25 cellular contexts compared by ENCODE assay signal in genomic region chr5:169430676-169431075, GRCh38.
A peak's percentile ranks its signal among the peaks of the same experiment; 100 is the strongest.
DNase-seq lines count a peak whose midpoint lies in the region; ATAC-seq and TF ChIP-seq lines count a peak whose summit lies in the region.
"Had no signal": no experiment of that assay in that cellular context is flagged by ENCODE, and none has a peak within 500 bp of the region (broad histone marks: within the 10 kb centered on the region; RNA-seq: fewer than 3 reads in every experiment).

No MANE protein-coding gene starts in this region.

- H3K9me3 ChIP-seq in GM23248 (ENCODE audit: low read depth) (no peaks in the 10 kb centered on the region), skeletal muscle satellite cell (replicated peaks; ENCODE audit: low read length) (no peaks in the 10 kb centered on the region), right lobe of liver (no peaks in the 10 kb centered on the region)
- H3K9me3 ChIP-seq: MG63, SJSA1 had no signal

- peaks cover 56% of the 10 kb centered on the region for H3K4me1 ChIP-seq in GM23248 (ENCODE audit: insufficient read depth)
- H3K4me1 ChIP-seq in skeletal muscle satellite cell (ENCODE audit: control insufficient read depth, insufficient read depth, low read length): peaks cover 28% of the 10 kb centered on the region
- no peaks in the 10 kb centered on the region for H3K4me1 ChIP-seq in right lobe of liver

- H3K27me3 ChIP-seq in GM23248 (replicated peaks; ENCODE audit: insufficient read depth) (no peaks in the 10 kb centered on the region), skeletal muscle satellite cell (ENCODE audit: control insufficient read depth, insufficient read depth, low read length) (no peaks in the 10 kb centered on the region), right lobe of liver (no peaks in the 10 kb centered on the region)
- H3K27me3 ChIP-seq: MG63, SJSA1 had no signal

- DNase-seq in GM23248 (peak; percentile 43), choroid plexus epithelial cell (ENCODE audit: low read depth) (peak; percentile 48), iris pigment epithelial cell (ENCODE audit: low read depth) (peak; percentile 27), germinal center (ENCODE audit: low spot score) (no peak), right lobe of liver (no peak), HPDE6-E6E7 (ENCODE audit: extremely low spot score) (no peak)
- DNase-seq: C1 segment of cervical spinal cord; CD4-positive, alpha-beta memory T cell; COR-L47; DMS79; GF-D8; IMR-90; KG1; MG63; NCI-H1105 treated with DMSO at 0.1 percent for 48 hours; NCI-H2029; NCI-H446; NCI-H526; NCI-H82; NK-92 treated with Interleukin-12 subunit alpha and Interleukin-12 subunit beta, amount 100 ng/mL, for 24 hours; PC-3; Right ventricle myocardium superior had no signal

- peak overlapping the region; percentile 10; the same call in 1 of the 2 replicates for H3K27ac ChIP-seq in GM23248
- no peak overlapping the region for H3K27ac ChIP-seq in right lobe of liver
- H3K27ac ChIP-seq: SJSA1 had no signal

- H3K9ac ChIP-seq in GM23248: no peak overlapping the region
- no peak overlapping the region for H3K9ac ChIP-seq in skeletal muscle satellite cell (ENCODE audit: low read depth, low read length)

- H2AFZ ChIP-seq in GM23248: no peak overlapping the region

- H3K4me3 ChIP-seq in GM23248: no peak overlapping the region
- H3K4me3 ChIP-seq in choroid plexus epithelial cell (ENCODE audit: low read depth, low read length): no peak overlapping the region
- no peak overlapping the region for H3K4me3 ChIP-seq in skeletal muscle satellite cell (ENCODE audit: low read length)
- H3K4me3 ChIP-seq in right lobe of liver: no peak overlapping the region
- H3K4me3 ChIP-seq: MG63, SJSA1 had no signal

- no peaks in the 10 kb centered on the region for H4K20me1 ChIP-seq in GM23248 (ENCODE audit: insufficient read depth)

- intact Hi-C loops in right lobe of liver (cut with DNase I): no loop called here

- ATAC-seq in HG02981 (IDR thresholded peaks at IDR 0.05; ENCODE audit: unreplicated experiment) (no peak), right lobe of liver (no peak)
- ATAC-seq: PC-3 had no signal

- H3K4me2 ChIP-seq in GM23248 (ENCODE audit: unreplicated experiment) (peak overlapping the region; percentile 20), skeletal muscle satellite cell (ENCODE audit: low read length) (peak overlapping the region; percentile 5)

- no peak for TF ChIP-seq CTCF in choroid plexus epithelial cell (conservative IDR thresholded peaks at IDR 0.05; ENCODE audit: low read depth, low read length)
- no peak for TF ChIP-seq CTCF in right lobe of liver (IDR thresholded peaks at IDR 0.05)

- 83 to 90% methylated on average over 1 of the region's 1 CpG for WGBS in GM23248 (ENCODE audit: low coverage in 1 of 2, low lambda C conversion rate in 2 of 2, missing lambda C conversion rate in 2 of 2), 2 experiments
- WGBS in right lobe of liver (ENCODE audit: insufficient coverage, low coverage, low lambda C conversion rate, missing lambda C conversion rate): 73% methylated on average over 1 of the region's 1 CpG

- peaks cover 64% of the 10 kb centered on the region for H3F3A ChIP-seq in GM23248 (ENCODE audit: insufficient read depth)

- in situ Hi-C loops in GM23248 (cut with MboI): no loop called here

- no peaks in the 10 kb centered on the region for H3K9me2 ChIP-seq in GM23248 (ENCODE audit: insufficient read depth)

- H3K36me3 ChIP-seq in GM23248 (ENCODE audit: low read depth): no peaks in the 10 kb centered on the region
- no peaks in the 10 kb centered on the region for H3K36me3 ChIP-seq in skeletal muscle satellite cell (ENCODE audit: insufficient read depth, low read length)
- H3K36me3 ChIP-seq in right lobe of liver: no peaks in the 10 kb centered on the region
- H3K36me3 ChIP-seq: MG63, SJSA1 had no signal

- TF ChIP-seq POLR2A in right lobe of liver (IDR thresholded peaks at IDR 0.05): no peak

- no peaks in the 10 kb centered on the region for H3K79me2 ChIP-seq in GM23248 (ENCODE audit: insufficient read depth)

Comparison
In these comparisons a context has a peak if more than half of its experiments do, and no peak if none do; other contexts are left out.
1. DNase-seq: peak in GM23248 (single experiment), choroid plexus epithelial cell (single experiment) and iris pigment epithelial cell (single experiment); none in germinal center (single experiment), right lobe of liver (0 of 3) and HPDE6-E6E7 (single experiment).